In genomic region chr5:157602505-157602904, GRCh38 we compare ENCODE assay signal across 9 cellular contexts. TPM values are rescaled to one million over a fixed set of nuclear protein-coding genes. Genes with fewer than 3 reads are reported as not detected.
A peak's percentile ranks its signal among the peaks of the same experiment; 100 is the strongest.
DNase-seq lines count a peak whose midpoint lies in the region; ATAC-seq, FAIRE-seq and TF ChIP-seq lines count a peak whose summit lies in the region.
"Had no signal": no experiment of that assay in that cellular context is flagged by ENCODE, and none has a peak within 500 bp of the region (broad histone marks: within the 10 kb centered on the region; RNA-seq: fewer than 3 reads in every experiment).

No MANE protein-coding gene starts in this region.

- ATAC-seq in GM18511 (IDR thresholded peaks at IDR 0.05; ENCODE audit: unreplicated experiment) = peak; percentile 67
- ATAC-seq in HG02763 (IDR thresholded peaks at IDR 0.05; ENCODE audit: unreplicated experiment) = peak; percentile 52

- H3K9me1 ChIP-seq in endothelial cell of umbilical vein (replicated peaks; ENCODE audit: control insufficient read depth, extremely low read depth, insufficient read depth, low read length) = no peaks in the 10 kb centered on the region

- no peaks in the 10 kb centered on the region for H4K20me1 ChIP-seq in endothelial cell of umbilical vein (replicated peaks; ENCODE audit: control insufficient read depth, extremely low read depth, insufficient read depth, low read length)

- dilution Hi-C loops in endothelial cell of umbilical vein (cut with MboI; ENCODE audit: extremely low pct_ligation_motif_present, low sequenced_read_pairs) = no loop called here

- H2AFZ ChIP-seq in endothelial cell of umbilical vein (ENCODE audit: low read depth, low read length) = peak overlapping the region; percentile 90

- no peaks in the 10 kb centered on the region for H3K79me2 ChIP-seq in endothelial cell of umbilical vein (ENCODE audit: control insufficient read depth, insufficient read depth, low read length)

- no peak for TF ChIP-seq POLR2A in endothelial cell of umbilical vein (IDR thresholded peaks at IDR 0.05; ENCODE audit: low read depth, low read length)

- intact Hi-C loops in endothelial cell of umbilical vein (cut with micrococcal nuclease) = no loop called here

- no peaks in the 10 kb centered on the region for H3K27me3 ChIP-seq in endothelial cell of umbilical vein (ENCODE audit: control insufficient read depth in 2 of 2, insufficient read depth in 2 of 2, low read length in 2 of 2)

- H3K4me3 ChIP-seq in endothelial cell of umbilical vein (replicated peaks in 1 of 3; ENCODE audit: insufficient read depth in 1 of 3, low read depth in 1 of 3, low read length in 3 of 3) = no peak overlapping the region

- in situ Hi-C loops in KBM-7 (cut with MboI; ENCODE audit: low pct_unique_long_range_greater_than_20kb, low sequenced_read_pairs) = no loop called here

- FAIRE-seq in RCC 7860 (lab: Jason Lieb, UNC) (no peak), endothelial cell of umbilical vein (lab: Jason Lieb, UNC) (no peak)

- no peak overlapping the region for H3K9ac ChIP-seq in endothelial cell of umbilical vein (replicated peaks; ENCODE audit: extremely low read depth, insufficient read depth, low read length)

- H3K4me1 ChIP-seq in endothelial cell of umbilical vein (ENCODE audit: control insufficient read depth, extremely low read depth, insufficient read depth, low read length) = peaks cover 18% of the 10 kb centered on the region

- H3K4me2 ChIP-seq in endothelial cell of umbilical vein (ENCODE audit: insufficient read depth, low read length) = peak overlapping the region; percentile 8

- H3K27ac ChIP-seq in endothelial cell of umbilical vein (ENCODE audit: insufficient read depth, low read depth, low read length) = peak overlapping the region; percentile 20

- BruUV-seq in endothelial cell of umbilical vein (replicated peaks; lab: Mats Ljungman, UMichigan) = no TSS peak

- H3K9me3 ChIP-seq in endothelial cell of umbilical vein (replicated peaks; ENCODE audit: control insufficient read depth, insufficient read depth, low read length) = no peaks in the 10 kb centered on the region

- no peak for TF ChIP-seq CTCF in endothelial cell of umbilical vein (IDR thresholded peaks at IDR 0.05; ENCODE audit: extremely low read depth in 1 of 2, insufficient read depth in 1 of 2, low read depth in 1 of 2, low read length in 2 of 2)
- TF ChIP-seq CTCF in GM10266 (IDR thresholded peaks at IDR 0.05; ENCODE audit: control insufficient read depth, insufficient read depth, low read depth, missing control alignments) = no peak

- POLR2A ChIA-PET in endothelial cell of umbilical vein (lab: Charles Lee) = no interaction called here

- CTCF ChIA-PET in endothelial cell of umbilical vein (lab: Charles Lee) = no interaction called here

- no peaks in the 10 kb centered on the region for H3K36me3 ChIP-seq in endothelial cell of umbilical vein (ENCODE audit: control insufficient read depth in 2 of 2, extremely low read depth in 1 of 2, insufficient read depth in 2 of 2, low read length in 2 of 2)

- DNase-seq in RCC 7860 (ENCODE audit: low spot score) = peak; percentile 69
- peak; percentile 24 for DNase-seq in endothelial cell of umbilical vein (ENCODE audit: low read depth, low spot score)
- DNase-seq in NK-92 treated with Interleukin-12 subunit alpha and Interleukin-12 subunit beta, amount 100 ng/mL, for 24 hours (lab: John Stamatoyannopoulos, UW) = no peak
- no peak for DNase-seq in KBM-7
- DNase-seq in middle frontal gyrus (ENCODE audit: extremely low spot score, low spot score) = no peak
- no peak for DNase-seq in GM10266 (ENCODE audit: extremely low spot score)

TF ChIP-seq in endothelial cell of umbilical vein, 7 proteins besides CTCF, POLR2A, EP300 and RAD21:
- TF ChIP-seq POLR2AphosphoS5 (IDR thresholded peaks at IDR 0.05; ENCODE audit: insufficient read depth, low read depth, low read length) (peak; percentile 21), FOS (IDR thresholded peaks at IDR 0.05; ENCODE audit: borderline replicate concordance, insufficient read depth, low read length) (peak; percentile 48), GATA2 (IDR thresholded peaks at IDR 0.05; ENCODE audit: insufficient read depth, insufficient read length, low read depth, low read length) (peak; percentile 28), MAX (IDR thresholded peaks at IDR 0.05; ENCODE audit: insufficient read depth, insufficient read length) (no peak), EZH2 (IDR thresholded peaks at IDR 0.05; ENCODE audit: borderline replicate concordance, low read depth, low read length, severe bottlenecking) (no peak)

RNA-seq across cellular contexts. Expression of gene ADAM19, which starts 26.9 kb away (rescaled TPM):
- 22.6 and 23.8 TPM in 2 replicates for total RNA-seq in endothelial cell of umbilical vein
- polyA plus RNA-seq in endothelial cell of umbilical vein = 10.0 and 10.4 TPM in 2 replicates
- polyA plus RNA-seq in endothelial cell of umbilical vein (2011; cell fraction: cytosol; rRNA removed) = 7.9 and 8.3 TPM in 2 replicates
- polyA plus RNA-seq in endothelial cell of umbilical vein (2011; cell fraction: nucleus; rRNA removed) = 26.1 and 27.2 TPM in 2 replicates
- 17.7 and 18.4 TPM in 2 replicates for polyA plus RNA-seq in endothelial cell of umbilical vein (2012)
- polyA minus RNA-seq in endothelial cell of umbilical vein = 24.6 and 24.8 TPM in 2 replicates
- not detected for polyA minus RNA-seq in endothelial cell of umbilical vein (2011; cell fraction: cytosol; rRNA and poly(A)+ RNA removed)
- polyA minus RNA-seq in endothelial cell of umbilical vein (2011; cell fraction: nucleus; rRNA and poly(A)+ RNA removed) = 19.9 and 22.0 TPM in 2 replicates

RNA-seq across cellular contexts. Expression of gene SOX30, which starts 49.7 kb away (rescaled TPM):
- total RNA-seq in endothelial cell of umbilical vein = not detected in 2 replicates
- not detected in 2 replicates for polyA plus RNA-seq in endothelial cell of umbilical vein
- not detected in 2 replicates for polyA plus RNA-seq in endothelial cell of umbilical vein (2011; cell fraction: cytosol; rRNA removed)
- polyA plus RNA-seq in endothelial cell of umbilical vein (2011; cell fraction: nucleus; rRNA removed) = not detected in 2 replicates
- polyA plus RNA-seq in endothelial cell of umbilical vein (2012) = 0.05 and 0.08 TPM in 2 replicates
- polyA minus RNA-seq in endothelial cell of umbilical vein = not detected in 2 replicates
- polyA minus RNA-seq in endothelial cell of umbilical vein (2011; cell fraction: cytosol; rRNA and poly(A)+ RNA removed) = not detected
- polyA minus RNA-seq in endothelial cell of umbilical vein (2011; cell fraction: nucleus; rRNA and poly(A)+ RNA removed) = not detected in 2 replicates
- total RNA-seq: glomerular endothelial cell had no signal

Comparison
In these comparisons a context has a peak if more than half of its experiments do, and no peak if none do; other contexts are left out.
1. DNase-seq: peak in RCC 7860 (single experiment) and endothelial cell of umbilical vein (single experiment); none in NK-92 treated with Interleukin-12 subunit alpha and Interleukin-12 subunit beta, amount 100 ng/mL, for 24 hours (single experiment), KBM-7 (single experiment), middle frontal gyrus (single experiment) and GM10266 (single experiment).